ENCODE assay signal across 29 cellular contexts in genomic region chr12:63266988-63267387, GRCh38.
A peak's percentile ranks its signal among the peaks of the same experiment; 100 is the strongest.
DNase-seq lines count a peak whose midpoint lies in the region; ATAC-seq and TF ChIP-seq lines count a peak whose summit lies in the region.
"Had no signal": no experiment of that assay in that cellular context is flagged by ENCODE, and none has a peak within 500 bp of the region (broad histone marks: within the 10 kb centered on the region; RNA-seq: fewer than 3 reads in every experiment).

No MANE protein-coding gene starts in this region.

- H3K36me3 ChIP-seq in HEK293 (ENCODE audit: control insufficient read depth in 2 of 2, insufficient read depth in 1 of 2, low read length in 2 of 2) (no peaks in the 10 kb centered on the region), adipocyte (ENCODE audit: control insufficient read depth, insufficient read depth, low read length, severe bottlenecking) (no peaks in the 10 kb centered on the region)
- H3K36me3 ChIP-seq: BE2C; BLaER1; BLaER1 treated with 17β-estradiol and CSF1 and Interleukin-3, amounts not matched to agents 10 nM and 100 nM had no signal

- H3K4me1 ChIP-seq in HEK293 (ENCODE audit: control insufficient read depth, insufficient read depth, low read length) (no peaks in the 10 kb centered on the region), adipocyte (ENCODE audit: control insufficient read depth, insufficient read depth, low read length) (no peaks in the 10 kb centered on the region)
- H3K4me1 ChIP-seq: A549; BE2C; BLaER1; BLaER1 treated with 17β-estradiol and CSF1 and Interleukin-3, amounts not matched to agents 10 nM and 100 nM had no signal

- CTCF ChIA-PET in HEK293 (lab: Yijun Ruan, JAX), result no interaction called here

- intact Hi-C loops in left colon (cut with DNase I, micrococcal nuclease), result no loop called here

- H3K9me3 ChIP-seq in HEK293 (ENCODE audit: control insufficient read depth, insufficient read depth, low read depth, low read length) (no peaks in the 10 kb centered on the region), adipocyte (ENCODE audit: control insufficient read depth, low read length) (peaks cover 33% of the 10 kb centered on the region)
- H3K9me3 ChIP-seq: BE2C, Caco-2 had no signal

- no peak overlapping the region for H3K27ac ChIP-seq in HEK293 (ENCODE audit: extremely low read depth, low read depth, low read length)
- H3K27ac ChIP-seq: 22Rv1; A549; BLaER1; BLaER1 treated with 17β-estradiol and CSF1 and Interleukin-3, amounts not matched to agents 10 nM and 100 nM; C4-2B had no signal

- H3K4me3 ChIP-seq in HEK293 (ENCODE audit: low read depth, low read length) (no peak overlapping the region), adipocyte (ENCODE audit: low read length) (peak overlapping the region; percentile 33)
- H3K4me3 ChIP-seq: A549; BLaER1; BLaER1 treated with 17β-estradiol and CSF1 and Interleukin-3, amounts not matched to agents 10 nM and 100 nM had no signal

- ATAC-seq in HG03460 (IDR thresholded peaks at IDR 0.05; ENCODE audit: unreplicated experiment), result no peak
- ATAC-seq in left colon, result no peak
- ATAC-seq: A549; CD8-positive, alpha-beta T cell had no signal

- no peaks in the 10 kb centered on the region for H3K27me3 ChIP-seq in adipocyte (replicated peaks; ENCODE audit: control insufficient read depth, insufficient read depth, low read length)
- H3K27me3 ChIP-seq: BE2C; BLaER1; BLaER1 treated with 17β-estradiol and CSF1 and Interleukin-3, amounts not matched to agents 10 nM and 100 nM had no signal

- no peak for DNase-seq in adipocyte (ENCODE audit: low read depth)
- DNase-seq in left colon, result no peak
- DNase-seq: 8988T; ACHN; AML-193; BE2C; C1 segment of cervical spinal cord; Caco-2; Calu3; CD4-positive, alpha-beta memory T cell; CD4-positive, alpha-beta T cell; CD4-positive, CD25-positive, alpha-beta regulatory T cell; CD8-positive, alpha-beta memory T cell; CD8-positive, alpha-beta T cell; COR-L47; DMS 273 treated with DMSO at 0.1 percent for 48 hours; DMS153; DMS53; DMS79; DMS79 treated with DMSO at 0.1 percent for 48 hours; DND-41; EL had no signal

- POLR2A ChIA-PET in HEK293 (lab: Yijun Ruan, JAX), result interaction anchor here (0.5 kb wide), 1 partner anchor 532 kb away, joined by 3 read pairs; no protein-coding TSS in a partner anchor

- no peak overlapping the region for H3K9ac ChIP-seq in adipocyte (ENCODE audit: low read length)
- H3K9ac ChIP-seq: BLaER1; BLaER1 treated with 17β-estradiol and CSF1 and Interleukin-3, amounts not matched to agents 10 nM and 100 nM had no signal

- no peak for TF ChIP-seq CTCF in HEK293 (tag by site-specific recombination; IDR thresholded peaks at IDR 0.05)

TF ChIP-seq in HEK293, 187 proteins besides CTCF, POLR2A, EP300 and RAD21:
- no peak for TF ChIP-seq ZNF692 (tag by site-specific recombination; IDR thresholded peaks at IDR 0.05)
- TF ChIP-seq ZNF394 (tag by site-specific recombination; IDR thresholded peaks at IDR 0.05; ENCODE audit: borderline replicate concordance), result no peak
- TF ChIP-seq KLF10 (tag by site-specific recombination; IDR thresholded peaks at IDR 0.05), result no peak
- peak; percentile 84 for TF ChIP-seq SETDB1 (IDR thresholded peaks at IDR 0.05; ENCODE audit: insufficient read length, low read length)
- peak; percentile 67 for TF ChIP-seq ZNF791 (tag by site-specific recombination; IDR thresholded peaks at IDR 0.05)
- no peak for TF ChIP-seq ZNF391 (tag by site-specific recombination; IDR thresholded peaks at IDR 0.05; ENCODE audit: borderline replicate concordance, low read depth)
